Comparison of ENCODE assay signal across 1 cellular context in genomic region chr19:35298561-35298972, GRCh38.
TF ChIP-seq lines count a peak whose summit lies in the region.

No MANE protein-coding gene starts in this region.

TF ChIP-seq in HepG2, 621 proteins besides CTCF, POLR2A, EP300 and RAD21:
- TF ChIP-seq ZBTB25 (CRISPR knock-in tag; IDR thresholded peaks at IDR 0.05): no peak
- TF ChIP-seq ZNF350 (CRISPR knock-in tag; IDR thresholded peaks at IDR 0.05; ENCODE audit: borderline replicate concordance, low read depth): no peak
- TF ChIP-seq ZNF609 (CRISPR knock-in tag; IDR thresholded peaks at IDR 0.05; ENCODE audit: borderline replicate concordance): no peak
- peak; percentile 86 for TF ChIP-seq ZNF646 (CRISPR knock-in tag; IDR thresholded peaks at IDR 0.05)
- no peak for TF ChIP-seq ZNF263 (CRISPR knock-in tag; IDR thresholded peaks at IDR 0.05)
- no peak for TF ChIP-seq GMEB2 (CRISPR knock-in tag; IDR thresholded peaks at IDR 0.05; ENCODE audit: low read depth)
- no peak for TF ChIP-seq PRDM15 (CRISPR knock-in tag; IDR thresholded peaks at IDR 0.05)
- TF ChIP-seq ATF7-NPFF (CRISPR knock-in tag; IDR thresholded peaks at IDR 0.05; ENCODE audit: low read depth): no peak
